ENCODE assay signal across 1 cellular context in genomic region chr17:22703786-22704441, GRCh38.
TF ChIP-seq lines count a peak whose summit lies in the region.

No MANE protein-coding gene starts in this region.

TF ChIP-seq in GM23338, 12 proteins besides CTCF, POLR2A, EP300 and RAD21 (continued from another document):
- TF ChIP-seq ZNF462 (CRISPR knock-in tag; IDR thresholded peaks at IDR 0.05) (no peak), EZH2phosphoT487 (IDR thresholded peaks at IDR 0.05; ENCODE audit: unreplicated experiment) (no peak), JUNB (IDR thresholded peaks at IDR 0.05; ENCODE audit: unreplicated experiment) (no peak)
